In genomic region chr20:53434662-53435061, GRCh38 we compare ENCODE assay signal across 1 cellular context.
TF ChIP-seq lines count a peak whose summit lies in the region.

No MANE protein-coding gene starts in this region.

TF ChIP-seq in HepG2, 621 proteins besides CTCF, POLR2A, EP300 and RAD21 (continued from another document):
- no peak for TF ChIP-seq SMAD9 (CRISPR knock-in tag; IDR thresholded peaks at IDR 0.05)
